18 cellular contexts compared by ENCODE assay signal in the genomic region with DNA sequence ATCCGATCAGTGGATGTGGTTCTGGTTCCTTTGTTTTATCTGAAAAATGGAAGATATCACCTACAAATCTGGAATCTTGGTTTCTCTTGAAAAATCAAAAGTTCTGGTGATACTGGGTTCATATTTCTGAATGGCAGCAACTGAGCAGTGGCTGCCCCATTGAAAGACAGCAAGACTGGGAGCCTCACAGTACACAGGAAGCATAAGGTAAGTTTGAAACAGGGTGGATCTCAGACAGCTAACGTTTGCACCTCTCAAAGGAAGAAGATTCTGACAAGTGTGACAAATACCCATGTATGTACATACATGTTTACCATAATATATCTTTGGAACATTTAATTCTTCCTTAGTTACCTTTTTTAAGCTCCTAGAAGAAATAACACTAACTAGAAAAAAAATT. TPM values are rescaled to one million over a fixed set of nuclear protein-coding genes. Genes with fewer than 3 reads are reported as not detected.
DNase-seq lines count a peak whose midpoint lies in the region; ATAC-seq and TF ChIP-seq lines count a peak whose summit lies in the region.
"Had no signal": no experiment of that assay in that cellular context is flagged by ENCODE, and none has a peak within 500 bp of the region (broad histone marks: within the 10 kb centered on the region; RNA-seq: fewer than 3 reads in every experiment).

A gene with protein sequence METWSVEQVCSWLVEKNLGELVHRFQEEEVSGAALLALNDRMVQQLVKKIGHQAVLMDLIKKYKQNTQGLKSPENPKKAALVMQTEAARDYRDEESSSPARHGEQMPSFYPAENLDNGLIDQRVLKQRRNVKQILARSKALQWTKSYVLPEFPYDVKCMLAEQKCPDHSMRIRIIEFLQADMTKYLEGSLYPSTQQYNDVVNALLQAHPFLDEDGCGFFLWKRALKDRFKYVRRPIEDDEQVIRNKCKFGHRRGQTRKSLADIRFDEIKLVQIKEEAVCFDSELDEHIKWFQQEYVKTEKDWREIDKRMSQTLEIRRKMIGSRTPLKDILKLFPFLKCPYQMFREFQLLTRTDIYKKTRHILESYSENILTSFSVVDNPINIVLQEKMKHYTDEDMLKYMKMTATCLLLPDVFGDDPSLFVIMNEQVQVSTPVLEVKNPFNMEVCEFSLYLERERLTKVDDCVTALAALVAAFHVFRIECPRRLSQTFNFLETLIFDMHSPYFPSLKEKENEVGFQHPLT (minus strand): TSS at position 177 of the 400 bp plus-strand sequence. CDS start 7,678 bp downstream, outside the sequence.

- intact Hi-C loops in CD8-positive, alpha-beta T cell (cut with DNase I, micrococcal nuclease), result loop anchor here in 1 of 2 experiments (1.0 to 5.0 kb wide), 3 partner anchors 7 to 60 kb away; no protein-coding TSS in a partner anchor
- intact Hi-C loops in natural killer cell (cut with micrococcal nuclease), result loop anchor here (1.0 to 5.0 kb wide), 2 partner anchors 7 to 40 kb away; no protein-coding TSS in a partner anchor

- H3K27ac Mint-ChIP-seq in CD8-positive, alpha-beta T cell, result peak within 1 kb of the TSS; percentile 92
- peak within 1 kb of the TSS; percentile 68 for H3K27ac Mint-ChIP-seq in activated naive CD8-positive, alpha-beta T cell treated with anti-CD3 and anti-CD28 coated beads for 36 hours
- H3K27ac Mint-ChIP-seq in natural killer cell, result peak within 1 kb of the TSS; percentile 91 to 93

- no peaks in the 10 kb centered on the region for H3K27me3 Mint-ChIP-seq in CD8-positive, alpha-beta T cell (ENCODE audit: low read depth)
- H3K27me3 Mint-ChIP-seq in activated naive CD8-positive, alpha-beta T cell treated with anti-CD3 and anti-CD28 coated beads for 36 hours, result no peaks in the 10 kb centered on the region
- no peaks in the 10 kb centered on the region for H3K27me3 Mint-ChIP-seq in natural killer cell (ENCODE audit: low read depth in 2 of 2)

- peak within 1 kb of the TSS; percentile 82 for H3K4me3 Mint-ChIP-seq in CD8-positive, alpha-beta T cell
- H3K4me3 Mint-ChIP-seq in activated naive CD8-positive, alpha-beta T cell treated with anti-CD3 and anti-CD28 coated beads for 36 hours, result peak within 1 kb of the TSS; percentile 16
- peak within 1 kb of the TSS; percentile 94 for H3K4me3 Mint-ChIP-seq in natural killer cell

- POLR2A ChIA-PET in CD8-positive, alpha-beta T cell (lab: Charles Lee), result interaction anchor here (0.6 to 1.5 kb wide), 7 partner anchors 8 to 1058 kb away, joined by 3 to 9 read pairs (median 4); no protein-coding TSS in a partner anchor

- no peaks in the 10 kb centered on the region for H3K9me3 ChIP-seq in CD8-positive, alpha-beta T cell (ENCODE audit: low read length)
- H3K9me3 ChIP-seq: BE2C, ovary, sigmoid colon, testis had no signal

- H3K4me2 ChIP-seq in KMS-11, result peak within 1 kb of the TSS; percentile 37; the same call in 1 of the 2 replicates

- H3K79me2 ChIP-seq in KMS-11 (ENCODE audit: insufficient read depth, low read depth), result no peaks in the 10 kb centered on the region

- no peaks in the 10 kb centered on the region for H4K20me1 ChIP-seq in KMS-11 (ENCODE audit: insufficient read depth)

- H3K27ac ChIP-seq in CD8-positive, alpha-beta T cell (ENCODE audit: low read depth, low read length), result peak within 1 kb of the TSS; percentile 40
- no peak within 1 kb of the TSS; the same call in 1 of the 2 replicates for H3K27ac ChIP-seq in KMS-11
- H3K27ac ChIP-seq: ovary, sigmoid colon, SK-N-MC, testis, VCaP had no signal

- peaks cover 48% of the 10 kb centered on the region for H3K4me1 Mint-ChIP-seq in CD8-positive, alpha-beta T cell (ENCODE audit: low read depth)
- peaks cover 40% of the 10 kb centered on the region for H3K4me1 Mint-ChIP-seq in activated naive CD8-positive, alpha-beta T cell treated with anti-CD3 and anti-CD28 coated beads for 36 hours
- peaks cover 34 to 47% of the 10 kb centered on the region in 2 donors for H3K4me1 Mint-ChIP-seq in natural killer cell

- peak in 1 of 7 experiments; percentile 22 for DNase-seq in CD8-positive, alpha-beta T cell
- no peak for DNase-seq in activated naive CD8-positive, alpha-beta T cell treated with anti-CD3 and anti-CD28 coated beads for 36 hours
- DNase-seq in natural killer cell (no peak), COLO829 (ENCODE audit: low spot score) (no peak)
- DNase-seq: amygdala, BE2C, IMR-90, NCI-H2081 treated with DMSO at 0.1 percent for 48 hours, NCI-H524 treated with DMSO at 0.1 percent for 48 hours, ovary, sigmoid colon, testis had no signal

- no peak within 1 kb of the TSS for H3K9ac ChIP-seq in KMS-11

- no peaks in the 10 kb centered on the region for H3K36me3 ChIP-seq in CD8-positive, alpha-beta T cell (ENCODE audit: insufficient read depth, low read length)
- no peaks in the 10 kb centered on the region for H3K36me3 ChIP-seq in KMS-11 (ENCODE audit: insufficient read depth)
- H3K36me3 ChIP-seq: BE2C, ovary, sigmoid colon had no signal

- H2AFZ ChIP-seq in KMS-11 (ENCODE audit: low read depth), result 0 out of 2 replicates have a peak within 1 kb of the TSS, but pooled peaks have one; percentile 25

- no peaks in the 10 kb centered on the region for H3K9me3 Mint-ChIP-seq in CD8-positive, alpha-beta T cell
- peaks cover 8% of the 10 kb centered on the region for H3K9me3 Mint-ChIP-seq in activated naive CD8-positive, alpha-beta T cell treated with anti-CD3 and anti-CD28 coated beads for 36 hours
- peaks cover 0 to 3% of the 10 kb centered on the region in 2 donors for H3K9me3 Mint-ChIP-seq in natural killer cell

- H3K4me3 ChIP-seq in CD8-positive, alpha-beta T cell (ENCODE audit: low read depth, low read length), result peak within 1 kb of the TSS; percentile 34
- H3K4me3 ChIP-seq in KMS-11 (IDR thresholded peaks at IDR 0.05; ENCODE audit: insufficient read depth, low read depth, low read length), result no peak within 1 kb of the TSS
- H3K4me3 ChIP-seq: ovary, sigmoid colon, SK-N-MC, testis had no signal

- TF ChIP-seq CTCF in CD8-positive, alpha-beta T cell (IDR thresholded peaks at IDR 0.05), result no peak
- TF ChIP-seq CTCF in KMS-11 (conservative IDR thresholded peaks at IDR 0.05; ENCODE audit: low read depth, low read length) (no peak), natural killer cell (IDR thresholded peaks at IDR 0.05) (no peak)

- no peaks in the 10 kb centered on the region for H3K27me3 ChIP-seq in CD8-positive, alpha-beta T cell (ENCODE audit: insufficient read depth, low read length)
- H3K27me3 ChIP-seq in KMS-11 (ENCODE audit: insufficient read depth, low read depth), result no peaks in the 10 kb centered on the region
- H3K27me3 ChIP-seq: BE2C, ovary, sigmoid colon, testis had no signal

- ATAC-seq in CD8-positive, alpha-beta T cell, result peak; percentile 57
- ATAC-seq in natural killer cell, result peak; percentile 63 to 81 (median 71)
- ATAC-seq in HG03378 (IDR thresholded peaks at IDR 0.05; ENCODE audit: unreplicated experiment), result no peak
- ATAC-seq in HG03442 (IDR thresholded peaks at IDR 0.05; ENCODE audit: unreplicated experiment), result no peak
- ATAC-seq: Panc1 had no signal

- CTCF ChIA-PET in CD8-positive, alpha-beta T cell (lab: Charles Lee), result interaction anchor here (1.0 to 1.6 kb wide), 9 partner anchors 10 to 201 kb away, joined by 3 to 6 read pairs (median 3); no protein-coding TSS in a partner anchor

- H3K4me1 ChIP-seq in CD8-positive, alpha-beta T cell (ENCODE audit: insufficient read depth, low read length), result peaks cover 19% of the 10 kb centered on the region
- peaks cover 12% of the 10 kb centered on the region for H3K4me1 ChIP-seq in KMS-11 (ENCODE audit: low read depth, poor library complexity, severe bottlenecking)
- H3K4me1 ChIP-seq: BE2C, sigmoid colon, testis had no signal

- no peaks in the 10 kb centered on the region for H3K36me3 Mint-ChIP-seq in CD8-positive, alpha-beta T cell
- peaks cover 12% of the 10 kb centered on the region for H3K36me3 Mint-ChIP-seq in activated naive CD8-positive, alpha-beta T cell treated with anti-CD3 and anti-CD28 coated beads for 36 hours
- no peaks in the 10 kb centered on the region for H3K36me3 Mint-ChIP-seq in natural killer cell

RNA-seq across cellular contexts. Expression of the gene that starts here (rescaled TPM):
- 10 to 100 TPM; 41.0 to 44.4 TPM for total RNA-seq in CD8-positive, alpha-beta T cell
- total RNA-seq in activated naive CD8-positive, alpha-beta T cell treated with anti-CD3 and anti-CD28 coated beads for 36 hours, result 1 to 10 TPM; 2.7 to 3.3 TPM
- 100 to 1,000 TPM; 322 to 413 (median 339) TPM for total RNA-seq in natural killer cell

Comparison
In these comparisons a context has a peak if more than half of its experiments do, and no peak if none do; other contexts are left out.
1. RNA of the gene that starts here (total RNA-seq): 322 to 413 TPM in natural killer cell and 41.0 to 44.4 TPM in CD8-positive, alpha-beta T cell; 2.7 to 3.3 TPM in activated naive CD8-positive, alpha-beta T cell treated with anti-CD3 and anti-CD28 coated beads for 36 hours; every median in the first group is over 4 times any median in the second.
2. RNA of the gene that starts here (total RNA-seq): 322 to 413 TPM in natural killer cell; 41.0 to 44.4 TPM in CD8-positive, alpha-beta T cell; every median in the first group is over 4 times any median in the second.
3. ATAC-seq: peak in CD8-positive, alpha-beta T cell (single experiment) and natural killer cell (3 of 3); none in HG03378 (single experiment) and HG03442 (single experiment).
4. H3K4me3 Mint-ChIP-seq: peak in every context shown above with its lines; median percentile 94 in natural killer cell; 82 in CD8-positive, alpha-beta T cell; 16 in activated naive CD8-positive, alpha-beta T cell treated with anti-CD3 and anti-CD28 coated beads for 36 hours.
5. Peak in every context shown above with its lines, with median percentiles within 50 percentile points of each other: H3K27ac Mint-ChIP-seq.